Comparison of ENCODE assay signal across 2 cellular contexts in the genomic region with DNA sequence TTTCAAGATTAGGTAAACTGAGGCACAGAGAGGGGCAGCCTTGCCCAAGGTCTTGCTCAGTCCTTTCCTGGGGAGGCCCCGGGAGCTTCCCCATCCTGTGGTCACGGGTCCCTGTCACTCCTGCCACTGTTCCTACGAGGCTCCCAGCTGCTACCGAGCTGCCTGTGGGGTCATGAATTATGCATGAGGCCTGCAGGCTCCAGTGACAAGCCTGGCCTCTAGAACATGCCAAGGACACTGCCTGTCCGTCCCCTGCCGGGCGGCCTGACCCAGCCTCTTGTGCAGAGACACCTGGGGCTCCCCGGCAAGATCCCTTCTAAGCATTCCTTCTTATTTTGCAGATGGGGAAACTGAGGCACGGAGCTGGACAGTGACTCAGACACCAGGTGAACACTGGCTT.
TF ChIP-seq lines count a peak whose summit lies in the region.

No MANE protein-coding gene starts in this region.

TF ChIP-seq in GM12891, 5 proteins besides CTCF, POLR2A, EP300 and RAD21:
- TF ChIP-seq POU2F2 (IDR thresholded peaks at IDR 0.05; ENCODE audit: low read depth, low read length): peak; percentile 98
- TF ChIP-seq TAF1 (IDR thresholded peaks at IDR 0.05; ENCODE audit: low read depth, low read length): no peak

TF ChIP-seq in H1, 55 proteins besides CTCF, POLR2A, EP300 and RAD21:
- TF ChIP-seq POU5F1 (IDR thresholded peaks at IDR 0.05; ENCODE audit: low read depth, low read length): peak; percentile 83
- TF ChIP-seq CHD2 (IDR thresholded peaks at IDR 0.05; ENCODE audit: low read length): no peak
